Comparison of ENCODE assay signal across 24 cellular contexts in genomic region chr6:154485784-154486183, GRCh38. TPM values are rescaled to one million over a fixed set of nuclear protein-coding genes. Genes with fewer than 3 reads are reported as not detected.
A peak's percentile ranks its signal among the peaks of the same experiment; 100 is the strongest.
DNase-seq lines count a peak whose midpoint lies in the region; ATAC-seq and TF ChIP-seq lines count a peak whose summit lies in the region.
"Had no signal": no experiment of that assay in that cellular context is flagged by ENCODE, and none has a peak within 500 bp of the region (broad histone marks: within the 10 kb centered on the region; RNA-seq: fewer than 3 reads in every experiment).

No MANE protein-coding gene starts in this region.

- peak overlapping the region; percentile 37 to 76 (median 75) for H3K27ac Mint-ChIP-seq in nephron
- H3K27ac Mint-ChIP-seq in activated CD4-positive, alpha-beta T cell treated with anti-CD3 and anti-CD28 coated beads, Interleukin-2, amount 10 ng/mL, durations not matched to agents 7 days and 5 days, result no peak overlapping the region
- H3K27ac Mint-ChIP-seq in activated naive CD4-positive, alpha-beta T cell treated with anti-CD3 and anti-CD28 coated beads, Interleukin-2, amount 50 U/mL, for 72 hours, result no peak overlapping the region
- H3K27ac Mint-ChIP-seq in natural killer cell treated with Interleukin-12 subunit alpha and Interleukin-12 subunit beta and Interleukin-15 and Interleukin-18, amount 100 ng/mL, for 72 hours, result no peak overlapping the region
- H3K27ac Mint-ChIP-seq: activated naive CD4-positive, alpha-beta T cell treated with anti-CD3 and anti-CD28 coated beads, Interleukin-2, amount 10 ng/mL, durations not matched to agents 7 days and 5 days; activated T-cell treated with anti-CD3 and anti-CD28 coated beads, Interleukin-2, amount 50 U/mL, for 72 hours; IgD-negative memory B cell had no signal

- POLR2A ChIA-PET in activated CD4-positive, alpha-beta T cell treated with anti-CD3 and anti-CD28 coated beads, Interleukin-2, amount 10 ng/mL, durations not matched to agents 7 days and 5 days (lab: Charles Lee), result no interaction called here

- no peak for ATAC-seq in activated naive CD4-positive, alpha-beta T cell treated with anti-CD3 and anti-CD28 coated beads, Interleukin-2, amount 50 U/mL, for 72 hours
- ATAC-seq in natural killer cell treated with Interleukin-12 subunit alpha and Interleukin-12 subunit beta and Interleukin-15 and Interleukin-18, amount 100 ng/mL, for 72 hours, result no peak
- ATAC-seq: activated T-cell treated with anti-CD3 and anti-CD28 coated beads, Interleukin-2, amount 50 U/mL, for 72 hours; gastrocnemius medialis; GM12878 had no signal

- H3K9me3 Mint-ChIP-seq in nephron, result no peaks in the 10 kb centered on the region
- H3K9me3 Mint-ChIP-seq in activated CD4-positive, alpha-beta T cell treated with anti-CD3 and anti-CD28 coated beads, Interleukin-2, amount 10 ng/mL, durations not matched to agents 7 days and 5 days, result no peaks in the 10 kb centered on the region
- H3K9me3 Mint-ChIP-seq in activated naive CD4-positive, alpha-beta T cell treated with anti-CD3 and anti-CD28 coated beads, Interleukin-2, amount 50 U/mL, for 72 hours, result no peaks in the 10 kb centered on the region
- no peaks in the 10 kb centered on the region for H3K9me3 Mint-ChIP-seq in natural killer cell treated with Interleukin-12 subunit alpha and Interleukin-12 subunit beta and Interleukin-15 and Interleukin-18, amount 100 ng/mL, for 72 hours
- H3K9me3 Mint-ChIP-seq: activated naive CD4-positive, alpha-beta T cell treated with anti-CD3 and anti-CD28 coated beads, Interleukin-2, amount 10 ng/mL, durations not matched to agents 7 days and 5 days; activated T-cell treated with anti-CD3 and anti-CD28 coated beads, Interleukin-2, amount 50 U/mL, for 72 hours; IgD-negative memory B cell had no signal

- peaks cover 59% of the 10 kb centered on the region for H3K4me1 Mint-ChIP-seq in nephron
- H3K4me1 Mint-ChIP-seq in activated CD4-positive, alpha-beta T cell treated with anti-CD3 and anti-CD28 coated beads, Interleukin-2, amount 10 ng/mL, durations not matched to agents 7 days and 5 days, result no peaks in the 10 kb centered on the region
- no peaks in the 10 kb centered on the region for H3K4me1 Mint-ChIP-seq in natural killer cell treated with Interleukin-12 subunit alpha and Interleukin-12 subunit beta and Interleukin-15 and Interleukin-18, amount 100 ng/mL, for 72 hours (ENCODE audit: low read depth in 2 of 2)
- H3K4me1 Mint-ChIP-seq: activated naive CD4-positive, alpha-beta T cell treated with anti-CD3 and anti-CD28 coated beads, Interleukin-2, amount 10 ng/mL, durations not matched to agents 7 days and 5 days had no signal

- TF ChIP-seq CTCF in nephron (IDR thresholded peaks at IDR 0.05; ENCODE audit: unreplicated experiment in 3 of 3), result no peak

- H3K4me3 Mint-ChIP-seq in nephron, result no peak overlapping the region
- H3K4me3 Mint-ChIP-seq in activated CD4-positive, alpha-beta T cell treated with anti-CD3 and anti-CD28 coated beads, Interleukin-2, amount 10 ng/mL, durations not matched to agents 7 days and 5 days, result no peak overlapping the region
- H3K4me3 Mint-ChIP-seq in natural killer cell treated with Interleukin-12 subunit alpha and Interleukin-12 subunit beta and Interleukin-15 and Interleukin-18, amount 100 ng/mL, for 72 hours, result no peak overlapping the region
- H3K4me3 Mint-ChIP-seq: activated naive CD4-positive, alpha-beta T cell treated with anti-CD3 and anti-CD28 coated beads, Interleukin-2, amount 10 ng/mL, durations not matched to agents 7 days and 5 days; activated T-cell treated with anti-CD3 and anti-CD28 coated beads, Interleukin-2, amount 50 U/mL, for 72 hours; IgD-negative memory B cell had no signal

- no peaks in the 10 kb centered on the region for H3K27me3 Mint-ChIP-seq in nephron (ENCODE audit: low read depth)
- peaks cover 3% of the 10 kb centered on the region for H3K27me3 Mint-ChIP-seq in activated CD4-positive, alpha-beta T cell treated with anti-CD3 and anti-CD28 coated beads, Interleukin-2, amount 10 ng/mL, durations not matched to agents 7 days and 5 days
- H3K27me3 Mint-ChIP-seq in natural killer cell treated with Interleukin-12 subunit alpha and Interleukin-12 subunit beta and Interleukin-15 and Interleukin-18, amount 100 ng/mL, for 72 hours, result peaks cover 8 to 9% of the 10 kb centered on the region in 2 donors
- H3K27me3 Mint-ChIP-seq: activated naive CD4-positive, alpha-beta T cell treated with anti-CD3 and anti-CD28 coated beads, Interleukin-2, amount 10 ng/mL, durations not matched to agents 7 days and 5 days had no signal

- 36 to 44% methylated on average over 9 of the region's 9 CpGs for WGBS in esophagus, 2 donors

- H3K36me3 Mint-ChIP-seq in nephron (ENCODE audit: low read depth), result peaks cover 7% of the 10 kb centered on the region
- no peaks in the 10 kb centered on the region for H3K36me3 Mint-ChIP-seq in activated CD4-positive, alpha-beta T cell treated with anti-CD3 and anti-CD28 coated beads, Interleukin-2, amount 10 ng/mL, durations not matched to agents 7 days and 5 days (ENCODE audit: low read depth)
- H3K36me3 Mint-ChIP-seq in activated naive CD4-positive, alpha-beta T cell treated with anti-CD3 and anti-CD28 coated beads, Interleukin-2, amount 50 U/mL, for 72 hours, result no peaks in the 10 kb centered on the region
- no peaks in the 10 kb centered on the region for H3K36me3 Mint-ChIP-seq in natural killer cell treated with Interleukin-12 subunit alpha and Interleukin-12 subunit beta and Interleukin-15 and Interleukin-18, amount 100 ng/mL, for 72 hours
- H3K36me3 Mint-ChIP-seq: activated naive CD4-positive, alpha-beta T cell treated with anti-CD3 and anti-CD28 coated beads, Interleukin-2, amount 10 ng/mL, durations not matched to agents 7 days and 5 days; IgD-negative memory B cell had no signal

- DNase-seq in HUDEP-2 (lab: John Stamatoyannopoulos, UW; ENCODE audit: unreplicated experiment in 76 of 76), result peak in 72 of 76 experiments; percentile 26 to 93 (median 68)
- peak; percentile 93 for DNase-seq in NCI-H748 treated with DMSO at 0.1 percent for 48 hours (lab: John Stamatoyannopoulos, UW)
- DNase-seq in activated CD4-positive, alpha-beta T cell treated with anti-CD3 and anti-CD28 coated beads, Interleukin-2, amount 10 ng/mL, durations not matched to agents 7 days and 5 days, result no peak
- no peak for DNase-seq in NCI-H1048 (lab: John Stamatoyannopoulos, UW)
- no peak for DNase-seq in activated naive CD4-positive, alpha-beta T cell treated with anti-CD3 and anti-CD28 coated beads, Interleukin-2, amount 50 U/mL, for 72 hours (ENCODE audit: low spot score in 2 of 2)
- no peak for DNase-seq in natural killer cell treated with Interleukin-12 subunit alpha and Interleukin-12 subunit beta and Interleukin-15 and Interleukin-18, amount 100 ng/mL, for 72 hours (ENCODE audit: low spot score)
- DNase-seq: activated naive CD4-positive, alpha-beta T cell treated with anti-CD3 and anti-CD28 coated beads, Interleukin-2, amount 10 ng/mL, durations not matched to agents 7 days and 5 days; activated T-cell treated with anti-CD3 and anti-CD28 coated beads, Interleukin-2, amount 50 U/mL, for 72 hours; central memory CD4-positive, alpha-beta T cell; DND-41; dorsolateral prefrontal cortex; gastrocnemius medialis; kidney; mammary epithelial cell; MM.1S; NCI-H524 treated with DMSO at 0.1 percent for 48 hours; stimulated activated CD4-positive, alpha-beta T cell treated with anti-CD3 and anti-CD28 coated beads, Interleukin-4, amount 100 ng/mL, for 24 hours; stimulated activated naive CD4-positive, alpha-beta T cell treated with Interleukin-2 at 50 U/mL for 16 hours; thyroid gland had no signal

- H3K4me3 ChIP-seq in esophagus (ENCODE audit: low read depth in 1 of 2, low read length in 2 of 2), result no peak overlapping the region
- H3K4me3 ChIP-seq: dorsolateral prefrontal cortex, gastrocnemius medialis, GM12878, thyroid gland had no signal

- no peaks in the 10 kb centered on the region for H3K27me3 ChIP-seq in esophagus (ENCODE audit: control insufficient read depth in 1 of 2, insufficient read depth in 2 of 2, low read length in 2 of 2)
- H3K27me3 ChIP-seq: dorsolateral prefrontal cortex, gastrocnemius medialis, thyroid gland had no signal

- H3K9me3 ChIP-seq in esophagus (ENCODE audit: control insufficient read depth in 2 of 2, insufficient read depth in 1 of 2, low read depth in 1 of 2, low read length in 1 of 2), result no peaks in the 10 kb centered on the region
- H3K9me3 ChIP-seq: gastrocnemius medialis, thyroid gland had no signal

- H3K4me1 ChIP-seq in esophagus (ENCODE audit: control insufficient read depth in 2 of 2, insufficient read depth in 2 of 2, low read length in 1 of 2), result peaks cover 0 to 8% of the 10 kb centered on the region in 2 donors
- H3K4me1 ChIP-seq: thyroid gland had no signal

- H3K27ac ChIP-seq in esophagus (ENCODE audit: low read depth in 2 of 2, low read length in 1 of 2), result peak overlapping the region; percentile 31 to 63
- H3K27ac ChIP-seq: dorsolateral prefrontal cortex, gastrocnemius medialis, HL-60, thyroid gland had no signal

- CTCF ChIA-PET in activated CD4-positive, alpha-beta T cell treated with anti-CD3 and anti-CD28 coated beads, Interleukin-2, amount 10 ng/mL, durations not matched to agents 7 days and 5 days (lab: Charles Lee), result no interaction called here

- no peaks in the 10 kb centered on the region for H3K36me3 ChIP-seq in esophagus (ENCODE audit: control insufficient read depth in 2 of 2, insufficient read depth in 2 of 2, low read length in 1 of 2)
- H3K36me3 ChIP-seq: gastrocnemius medialis, thyroid gland had no signal

RNA-seq across cellular contexts. Expression of gene CNKSR3, which starts 24.7 kb away (rescaled TPM):
- polyA plus RNA-seq in esophagus, result 10 to 100 TPM; 12.0 to 12.9 TPM
- total RNA-seq in activated CD4-positive, alpha-beta T cell treated with anti-CD3 and anti-CD28 coated beads, Interleukin-2, amount 10 ng/mL, durations not matched to agents 7 days and 5 days, result not detected
- total RNA-seq in activated naive CD4-positive, alpha-beta T cell treated with anti-CD3 and anti-CD28 coated beads, Interleukin-2, amount 50 U/mL, for 72 hours, result under 1 TPM in 1 of 2 donors, not detected in 1; 0.78 TPM
- under 1 TPM in 1 of 2 donors, not detected in 1; 0.20 TPM for total RNA-seq in natural killer cell treated with Interleukin-12 subunit alpha and Interleukin-12 subunit beta and Interleukin-15 and Interleukin-18, amount 100 ng/mL, for 72 hours
- polyA plus RNA-seq: IgD-negative memory B cell had no signal

Comparison
In these comparisons a context has a peak if more than half of its experiments do, and no peak if none do; other contexts are left out.
1. DNase-seq: peak in HUDEP-2 (72 of 76) and NCI-H748 treated with DMSO at 0.1 percent for 48 hours (single experiment); none in activated CD4-positive, alpha-beta T cell treated with anti-CD3 and anti-CD28 coated beads, Interleukin-2, amount 10 ng/mL, durations not matched to agents 7 days and 5 days (single experiment), NCI-H1048 (single experiment), activated naive CD4-positive, alpha-beta T cell treated with anti-CD3 and anti-CD28 coated beads, Interleukin-2, amount 50 U/mL, for 72 hours (0 of 2) and natural killer cell treated with Interleukin-12 subunit alpha and Interleukin-12 subunit beta and Interleukin-15 and Interleukin-18, amount 100 ng/mL, for 72 hours (single experiment).
2. H3K27ac Mint-ChIP-seq: peak in nephron (3 of 3); none in activated CD4-positive, alpha-beta T cell treated with anti-CD3 and anti-CD28 coated beads, Interleukin-2, amount 10 ng/mL, durations not matched to agents 7 days and 5 days (single experiment), activated naive CD4-positive, alpha-beta T cell treated with anti-CD3 and anti-CD28 coated beads, Interleukin-2, amount 50 U/mL, for 72 hours (0 of 2) and natural killer cell treated with Interleukin-12 subunit alpha and Interleukin-12 subunit beta and Interleukin-15 and Interleukin-18, amount 100 ng/mL, for 72 hours (0 of 2).